Comparison of ENCODE assay signal across 22 cellular contexts in the genomic region with DNA sequence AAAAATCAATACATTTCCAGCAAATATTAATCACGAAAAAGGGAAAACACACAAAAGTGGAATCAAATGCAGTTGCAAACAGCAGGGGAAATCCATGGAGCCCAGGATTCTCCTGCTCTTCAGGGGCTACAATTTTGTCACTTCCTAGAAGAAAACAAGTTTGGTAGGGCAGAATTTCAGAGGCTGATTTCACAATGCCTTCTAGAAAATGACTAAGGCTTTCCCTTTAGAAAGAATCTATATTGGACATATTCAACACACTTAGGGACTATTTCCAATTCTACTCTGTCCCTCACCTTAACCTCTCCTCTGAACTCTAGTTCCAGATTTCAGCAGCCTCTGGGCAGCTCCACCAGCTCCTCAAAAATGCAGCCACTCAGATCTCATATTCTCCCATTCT.
DNase-seq lines count a peak whose midpoint lies in the region; ATAC-seq lines count a peak whose summit lies in the region.
"Had no signal": no experiment of that assay in that cellular context is flagged by ENCODE, and none has a peak within 500 bp of the region (broad histone marks: within the 10 kb centered on the region; RNA-seq: fewer than 3 reads in every experiment).

No MANE protein-coding gene starts in this region.

- DNase-seq in Right ventricle myocardium superior (no peak), left ventricle myocardium superior (no peak), amniotic epithelial cell (ENCODE audit: low read depth) (peak; percentile 47), fibroblast of peridontal ligament (ENCODE audit: extremely low read depth) (peak; percentile 46), sciatic nerve (ENCODE audit: low spot score) (no peak), foreskin melanocyte (no peak)
- DNase-seq in activated CD4-positive, alpha-beta T cell treated with anti-CD3 and anti-CD28 coated beads for 48 hours = no peak
- DNase-seq: 8988T; activated B cell treated with CpG ODN at 0.5 μM for 24 hours; activated CD4-positive, alpha-beta memory T cell treated with anti-CD3 and anti-CD28 coated beads, Interleukin-2, amount 10 ng/mL, durations not matched to agents 7 days and 5 days; activated naive CD4-positive, alpha-beta T cell treated with Interleukin-2 at 50 U/mL for 16 hours; BE2C; Caco-2; foreskin keratinocyte; kidney; NCI-H1092 treated with DMSO at 0.1 percent for 48 hours; NCI-H2029; retina; SHP77; T-helper 17 cell; upper lobe of left lung had no signal

- peak; percentile 22 for ATAC-seq in Right ventricle myocardium superior (ENCODE audit: poor library complexity)
- ATAC-seq in left ventricle myocardium superior = no peak
- ATAC-seq in sciatic nerve = no peak
- no peak for ATAC-seq in HG03039 (IDR thresholded peaks at IDR 0.05; ENCODE audit: unreplicated experiment)
- ATAC-seq: foreskin keratinocyte, T-helper 17 cell had no signal

- intact Hi-C loops in Right ventricle myocardium superior (cut with DNase I) = no loop called here
- intact Hi-C loops in left ventricle myocardium superior (cut with micrococcal nuclease) = no loop called here
- intact Hi-C loops in sciatic nerve (cut with DNase I) = no loop called here

Comparison
In these comparisons a context has a peak if more than half of its experiments do, and no peak if none do; other contexts are left out.
1. DNase-seq: peak in amniotic epithelial cell (single experiment) and fibroblast of peridontal ligament (single experiment); none in Right ventricle myocardium superior (single experiment), left ventricle myocardium superior (single experiment), sciatic nerve (single experiment), foreskin melanocyte (single experiment) and activated CD4-positive, alpha-beta T cell treated with anti-CD3 and anti-CD28 coated beads for 48 hours (single experiment).